In the genomic region with DNA sequence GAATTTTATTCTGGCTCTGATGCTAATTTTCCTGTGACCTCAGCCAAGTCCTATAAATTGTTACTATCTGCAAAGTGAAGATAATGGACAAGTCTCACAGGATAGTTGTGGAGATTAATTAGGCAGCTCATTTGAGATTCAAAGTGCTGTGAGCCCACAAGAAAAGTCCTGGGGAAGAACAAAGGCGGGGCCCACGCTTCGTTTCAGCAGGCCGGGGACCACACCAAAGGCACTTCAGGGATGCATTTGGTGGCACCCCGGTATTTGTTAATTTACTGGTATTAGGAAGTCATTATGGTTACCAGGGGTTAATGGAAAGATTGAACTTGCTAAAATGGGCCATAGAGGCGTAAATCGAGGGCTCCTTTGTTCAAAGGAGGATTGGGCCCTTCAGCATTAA, we compare ENCODE assay signal across 21 cellular contexts.
DNase-seq lines count a peak whose midpoint lies in the region; ATAC-seq lines count a peak whose summit lies in the region.
"Had no signal": no experiment of that assay in that cellular context is flagged by ENCODE, and none has a peak within 500 bp of the region (broad histone marks: within the 10 kb centered on the region; RNA-seq: fewer than 3 reads in every experiment).

No MANE protein-coding gene starts in this region.

- no peak overlapping the region for H2BK12ac ChIP-seq in neuronal stem cell (ENCODE audit: low read length)

- no peak overlapping the region for H2AK5ac ChIP-seq in neuronal stem cell (ENCODE audit: low read depth, low read length)

- ATAC-seq in right cardiac atrium (no peak), Right ventricle myocardium superior (ENCODE audit: poor library complexity) (no peak)
- ATAC-seq: CD8-positive, alpha-beta T cell; Right ventricle myocardium inferior had no signal

- no peak overlapping the region for H4K8ac ChIP-seq in neuronal stem cell (ENCODE audit: low read depth, low read length)

- H3K4me3 ChIP-seq in right cardiac atrium (ENCODE audit: low read length) (no peak overlapping the region), adipocyte (ENCODE audit: low read length) (no peak overlapping the region), neuronal stem cell (ENCODE audit: low read length in 2 of 2) (no peak overlapping the region)
- H3K4me3 ChIP-seq: BLaER1, PC-9 had no signal

- H3K27me3 ChIP-seq in right cardiac atrium (ENCODE audit: control insufficient read depth, insufficient read depth) = no peaks in the 10 kb centered on the region
- no peaks in the 10 kb centered on the region for H3K27me3 ChIP-seq in adipocyte (replicated peaks; ENCODE audit: control insufficient read depth, insufficient read depth, low read length)
- H3K27me3 ChIP-seq in neuronal stem cell (ENCODE audit: control insufficient read depth in 3 of 3, insufficient read depth in 3 of 3, low read depth in 1 of 3, low read length in 3 of 3) = no peaks in the 10 kb centered on the region
- H3K27me3 ChIP-seq: BLaER1 had no signal

- H3K79me1 ChIP-seq in neuronal stem cell (ENCODE audit: low read depth, low read length) = no peaks in the 10 kb centered on the region

- H2BK15ac ChIP-seq in neuronal stem cell (ENCODE audit: low read length) = no peak overlapping the region

- H4K91ac ChIP-seq in neuronal stem cell (ENCODE audit: low read depth, low read length, poor library complexity) = no peak overlapping the region

- H3K36me3 ChIP-seq in adipocyte (ENCODE audit: control insufficient read depth, insufficient read depth, low read length, severe bottlenecking) (no peaks in the 10 kb centered on the region), neuronal stem cell (replicated peaks in 1 of 2; ENCODE audit: control insufficient read depth in 2 of 2, insufficient read depth in 2 of 2, low read length in 2 of 2) (no peaks in the 10 kb centered on the region)
- H3K36me3 ChIP-seq: BLaER1 had no signal

- no peak overlapping the region for H3K14ac ChIP-seq in neuronal stem cell (ENCODE audit: low read length)

- H3K9me3 ChIP-seq in right cardiac atrium (ENCODE audit: control insufficient read depth, low read length) (no peaks in the 10 kb centered on the region), adipocyte (ENCODE audit: control insufficient read depth, low read length) (no peaks in the 10 kb centered on the region), neuronal stem cell (replicated peaks in 1 of 2; ENCODE audit: control insufficient read depth in 2 of 2, insufficient read depth in 1 of 2, low read depth in 1 of 2, low read length in 2 of 2) (peaks cover 0 to 2% of the 10 kb centered on the region in 2 donors)
- H3K9me3 ChIP-seq: BLaER1, SK-N-SH had no signal

- WGBS in right cardiac atrium = 64% methylated on average over 7 of the region's 7 CpGs
- no CpG with 5 or more reads among the region's 7 CpGs for WGBS in neuronal stem cell (ENCODE audit: extremely low coverage in 2 of 2, insufficient read length in 2 of 2, insufficient replicate concordance in 1 of 2), 2 donors

- H2AFZ ChIP-seq in neuronal stem cell (ENCODE audit: low read length) = no peak overlapping the region
- H2AFZ ChIP-seq: PC-9 had no signal

- no peak overlapping the region for H3K4ac ChIP-seq in neuronal stem cell (ENCODE audit: low read length)

- DNase-seq in right cardiac atrium (no peak), Right ventricle myocardium superior (no peak), adipocyte (ENCODE audit: low read depth) (no peak), neuronal stem cell (ENCODE audit: low spot score) (no peak), DMS79 treated with DMSO at 0.1 percent for 48 hours (lab: John Stamatoyannopoulos, UW) (no peak), NCI-H82 treated with DMSO at 0.1 percent for 48 hours (lab: John Stamatoyannopoulos, UW; ENCODE audit: unreplicated experiment) (no peak), NCI-H2029 (lab: John Stamatoyannopoulos, UW) (no peak)
- no peak for DNase-seq in stimulated activated CD4-positive, alpha-beta T cell treated with anti-CD3 and anti-CD28 coated beads, Interleukin-4, amount 100 ng/mL, for 1 hour
- DNase-seq: 8988T; CD8-positive, alpha-beta T cell; DND-41; GDM1; NCI-H1092; NCI-H1694; NCI-H446; PC-9; T-helper 1 cell had no signal

- H3K4me2 ChIP-seq in neuronal stem cell (ENCODE audit: insufficient read depth, low read length, poor library complexity, severe bottlenecking) = no peak overlapping the region
- H3K4me2 ChIP-seq: BLaER1, KMS-11, SK-N-SH had no signal

- H2BK5ac ChIP-seq in neuronal stem cell (ENCODE audit: low read length) = no peak overlapping the region

- H3K23ac ChIP-seq in neuronal stem cell (ENCODE audit: low read depth, low read length, poor library complexity) = no peak overlapping the region

- H3K27ac ChIP-seq in right cardiac atrium (ENCODE audit: low read length) (peak overlapping the region; percentile 56), neuronal stem cell (replicated peaks; ENCODE audit: low read length) (peak overlapping the region; percentile 70)
- H3K27ac ChIP-seq: BLaER1, KMS-11 had no signal

- H3K9ac ChIP-seq in adipocyte (ENCODE audit: low read length) (peak overlapping the region; percentile 64), neuronal stem cell (ENCODE audit: low read depth, low read length, poor library complexity) (no peak overlapping the region)
- H3K9ac ChIP-seq: BLaER1, KMS-11, SK-N-SH had no signal

- no peak overlapping the region for H3K18ac ChIP-seq in neuronal stem cell (ENCODE audit: low read length)

- no peak overlapping the region for H2BK120ac ChIP-seq in neuronal stem cell (ENCODE audit: low read depth, low read length)

- H3K4me1 ChIP-seq in right cardiac atrium (ENCODE audit: control insufficient read depth, insufficient read depth, low read length) (no peaks in the 10 kb centered on the region), adipocyte (ENCODE audit: control insufficient read depth, insufficient read depth, low read length) (peaks cover 27% of the 10 kb centered on the region), neuronal stem cell (ENCODE audit: control insufficient read depth in 2 of 2, insufficient read depth in 1 of 2, low read depth in 1 of 2, low read length in 2 of 2) (peaks cover 7 to 13% of the 10 kb centered on the region in 2 donors)

- intact Hi-C loops in right cardiac atrium (cut with DNase I) = no loop called here
- intact Hi-C loops in Right ventricle myocardium superior (cut with DNase I) = no loop called here
